11 cellular contexts compared by ENCODE assay signal in the genomic region with DNA sequence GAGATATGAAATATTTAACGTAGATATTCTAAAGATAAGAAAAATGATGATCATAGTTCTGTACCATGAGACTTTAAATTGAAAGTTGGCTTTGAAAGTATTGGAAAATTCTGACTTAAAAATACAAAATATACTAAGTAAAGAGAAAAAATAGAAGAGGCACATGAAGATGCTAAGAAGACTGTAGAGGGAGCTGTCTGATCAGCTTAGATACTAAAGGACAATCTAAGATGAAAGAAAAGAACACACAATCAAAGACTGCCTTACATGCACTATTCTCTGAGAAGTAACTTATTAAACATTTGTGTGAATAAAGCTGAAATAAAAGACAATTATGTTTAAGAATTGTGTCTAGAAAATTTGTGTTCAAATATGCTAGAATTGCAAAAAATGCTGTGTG. TPM values are rescaled to one million over a fixed set of nuclear protein-coding genes. Genes with fewer than 3 reads are reported as not detected.
DNase-seq lines count a peak whose midpoint lies in the region; ATAC-seq, FAIRE-seq and TF ChIP-seq lines count a peak whose summit lies in the region.
"Had no signal": no experiment of that assay in that cellular context is flagged by ENCODE, and none has a peak within 500 bp of the region (broad histone marks: within the 10 kb centered on the region; RNA-seq: fewer than 3 reads in every experiment).

No MANE protein-coding gene starts in this region.

- no peak overlapping the region for H3K4me2 ChIP-seq in astrocyte (ENCODE audit: low read length)

- no peak overlapping the region for H3K27ac Mint-ChIP-seq in astrocyte (ENCODE audit: unreplicated experiment)
- no peak overlapping the region for H3K27ac Mint-ChIP-seq in CD14-positive monocyte

- TF ChIP-seq POLR2A in ovary (IDR thresholded peaks at IDR 0.05), result no peak

- no peak overlapping the region for H2AFZ ChIP-seq in astrocyte (ENCODE audit: low read depth, low read length)

- H3K27ac ChIP-seq in astrocyte (ENCODE audit: low read depth, low read length) (no peak overlapping the region), ovary (no peak overlapping the region)

- H3K4me3 Mint-ChIP-seq in astrocyte (ENCODE audit: unreplicated experiment) (no peak overlapping the region), CD14-positive monocyte (no peak overlapping the region)
- H3K4me3 Mint-ChIP-seq: central memory CD8-positive, alpha-beta T cell had no signal

- no peaks in the 10 kb centered on the region for H3K36me3 ChIP-seq in astrocyte (ENCODE audit: insufficient read depth, low read length)
- H3K36me3 ChIP-seq in ovary, result no peaks in the 10 kb centered on the region

- TF ChIP-seq EP300 in ovary (IDR thresholded peaks at IDR 0.05), result no peak

- H4K20me1 ChIP-seq in astrocyte (ENCODE audit: insufficient read depth, low read length), result no peaks in the 10 kb centered on the region

- no peak for ATAC-seq in GM18511 (IDR thresholded peaks at IDR 0.05; ENCODE audit: unreplicated experiment)

- no peaks in the 10 kb centered on the region for H3K36me3 Mint-ChIP-seq in astrocyte (ENCODE audit: low read depth, unreplicated experiment)
- H3K36me3 Mint-ChIP-seq in CD14-positive monocyte, result no peaks in the 10 kb centered on the region

- FAIRE-seq in astrocyte (lab: Jason Lieb, UNC), result no peak

- H3K9ac ChIP-seq in astrocyte (ENCODE audit: low read length), result no peak overlapping the region

- H3K9me3 ChIP-seq in astrocyte (ENCODE audit: insufficient read depth, low read depth, low read length), result no peaks in the 10 kb centered on the region
- H3K9me3 ChIP-seq in ovary, result no peaks in the 10 kb centered on the region

- H3K4me3 ChIP-seq in Jurkat, Clone E6-1 (ENCODE audit: low read length), result no peak overlapping the region
- H3K4me3 ChIP-seq in astrocyte (ENCODE audit: insufficient read depth, low read depth, low read length), result no peak overlapping the region
- H3K4me3 ChIP-seq in ovary, result no peak overlapping the region

- TF ChIP-seq CTCF in astrocyte (IDR thresholded peaks at IDR 0.05; ENCODE audit: insufficient read depth, low read depth, low read length) (peak; percentile 27), CD14-positive monocyte (IDR thresholded peaks at IDR 0.05) (no peak), ovary (IDR thresholded peaks at IDR 0.05) (no peak)

- no peaks in the 10 kb centered on the region for H3K79me2 ChIP-seq in astrocyte (ENCODE audit: insufficient read depth, low read length)

- DNase-seq in Ammon's horn (ENCODE audit: low spot score) (peak; percentile 61), astrocyte (ENCODE audit: low read depth) (no peak), kidney tubule cell (ENCODE audit: low spot score) (peak; percentile 22), CD14-positive monocyte (ENCODE audit: low spot score) (no peak), ovary (no peak)
- DNase-seq in Jurkat, Clone E6-1 (ENCODE audit: low read depth, low spot score), result peak; percentile 14
- no peak for DNase-seq in stimulated activated CD4-positive, alpha-beta T cell treated with anti-CD3 and anti-CD28 coated beads, Interleukin-4, amount 100 ng/mL, for 24 hours
- DNase-seq: activated CD4-positive, CD25-positive, alpha-beta regulatory T cell; NCI-H2107 had no signal

- H3K4me1 ChIP-seq in astrocyte (ENCODE audit: insufficient read depth, low read length), result no peaks in the 10 kb centered on the region
- H3K4me1 ChIP-seq in ovary (ENCODE audit: insufficient read depth), result no peaks in the 10 kb centered on the region

- H3K27me3 ChIP-seq in astrocyte (ENCODE audit: insufficient read depth, low read length) (no peaks in the 10 kb centered on the region), ovary (no peaks in the 10 kb centered on the region)

- H3K27me3 Mint-ChIP-seq in astrocyte (ENCODE audit: low read depth, unreplicated experiment), result peaks cover 12% of the 10 kb centered on the region
- peaks cover 0 to 3% (median 2%) of the 10 kb centered on the region in 3 donors for H3K27me3 Mint-ChIP-seq in CD14-positive monocyte (ENCODE audit: low read depth in 3 of 3)

- intact Hi-C loops in CD14-positive monocyte (cut with micrococcal nuclease) (no loop called here), ovary (cut with DNase I) (no loop called here)

- peaks cover 5% of the 10 kb centered on the region for H3K9me3 Mint-ChIP-seq in astrocyte (ENCODE audit: unreplicated experiment)
- peaks cover 0 to 12% (median 7%) of the 10 kb centered on the region in 7 donors for H3K9me3 Mint-ChIP-seq in CD14-positive monocyte
- H3K9me3 Mint-ChIP-seq: central memory CD8-positive, alpha-beta T cell had no signal

- 5 to 12% (median 11%) methylated on average over 1 of the region's 1 CpG for WGBS in ovary, 3 donors

- H3K4me1 Mint-ChIP-seq in astrocyte (ENCODE audit: low read depth, unreplicated experiment) (no peaks in the 10 kb centered on the region), CD14-positive monocyte (no peaks in the 10 kb centered on the region)
- H3K4me1 Mint-ChIP-seq: central memory CD8-positive, alpha-beta T cell had no signal

RNA-seq across cellular contexts. Expression of gene RBMXL2, which starts 55.1 kb away (rescaled TPM):
- not detected for polyA plus RNA-seq in Jurkat, Clone E6-1 (2012; ENCODE audit: insufficient read depth, insufficient read length)
- total RNA-seq in astrocyte (not detected in 2 replicates), ovary (not detected)
- polyA plus RNA-seq in CD14-positive monocyte (not detected), ovary (not detected)

Comparison
In these comparisons a context has a peak if more than half of its experiments do, and no peak if none do; other contexts are left out.
1. DNase-seq: peak in Ammon's horn (single experiment), Jurkat, Clone E6-1 (single experiment) and kidney tubule cell (single experiment); none in astrocyte (single experiment), CD14-positive monocyte (single experiment), ovary (0 of 5) and stimulated activated CD4-positive, alpha-beta T cell treated with anti-CD3 and anti-CD28 coated beads, Interleukin-4, amount 100 ng/mL, for 24 hours (single experiment).